In genomic region chr11:100682247-100682969, GRCh38 we compare ENCODE assay signal across 8 cellular contexts. TPM values are rescaled to one million over a fixed set of nuclear protein-coding genes. Genes with fewer than 3 reads are reported as not detected.
DNase-seq lines count a peak whose midpoint lies in the region; ATAC-seq and TF ChIP-seq lines count a peak whose summit lies in the region.

No MANE protein-coding gene starts in this region.

- no peak overlapping the region for H2BK15ac ChIP-seq in mesendoderm (replicated peaks; ENCODE audit: low read depth)

- no peak overlapping the region for H3K4ac ChIP-seq in mesendoderm (ENCODE audit: low read depth, low read length)

- TF ChIP-seq CTCF in BE2C (IDR thresholded peaks at IDR 0.05; ENCODE audit: low read depth, low read length): peak; percentile 53
- TF ChIP-seq CTCF in brain (conservative IDR thresholded peaks at IDR 0.05): peak; percentile 66 to 70

- H3K4me1 Mint-ChIP-seq in brain: peaks cover 41% of the 10 kb centered on the region

- H3K79me1 ChIP-seq in mesendoderm (ENCODE audit: low read length): no peaks in the 10 kb centered on the region

- H3K4me3 ChIP-seq in BE2C (ENCODE audit: low read depth, low read length): no peak overlapping the region
- no peak overlapping the region for H3K4me3 ChIP-seq in Jurkat, Clone E6-1 (ENCODE audit: low read length)
- no peak overlapping the region for H3K4me3 ChIP-seq in mesendoderm (ENCODE audit: low read length)

- no peaks in the 10 kb centered on the region for H3K27me3 ChIP-seq in BE2C
- no peaks in the 10 kb centered on the region for H3K27me3 ChIP-seq in mesendoderm (ENCODE audit: insufficient read depth, low read length, poor library complexity)

- peak overlapping the region in 1 of 5 experiments; percentile 37 for H3K27ac Mint-ChIP-seq in brain

- H3K23ac ChIP-seq in mesendoderm (ENCODE audit: low read length): no peak overlapping the region

- no peak overlapping the region for H3K9ac ChIP-seq in mesendoderm (ENCODE audit: low read length)

- H3K4me1 ChIP-seq in BE2C: peaks cover 24% of the 10 kb centered on the region
- no peaks in the 10 kb centered on the region for H3K4me1 ChIP-seq in mesendoderm (ENCODE audit: control insufficient read depth, low read depth, low read length)

- H4K8ac ChIP-seq in mesendoderm (ENCODE audit: low read depth, low read length): no peak overlapping the region

- no peak overlapping the region for H2AK5ac ChIP-seq in mesendoderm (ENCODE audit: low read length)

- H4K5ac ChIP-seq in mesendoderm (ENCODE audit: low read length): no peak overlapping the region

- H3K27me3 Mint-ChIP-seq in brain: peaks cover 14% of the 10 kb centered on the region

- DNase-seq in BE2C (no peak), mesendoderm (peak; percentile 51), LoVo (ENCODE audit: low spot score) (no peak), ureter (ENCODE audit: low spot score) (no peak)
- peak; percentile 28 for DNase-seq in Jurkat, Clone E6-1 (ENCODE audit: low read depth, low spot score)

- H3K36me3 ChIP-seq in BE2C (no peaks in the 10 kb centered on the region), mesendoderm (ENCODE audit: control insufficient read depth, insufficient read depth, low read length) (no peaks in the 10 kb centered on the region)

- ATAC-seq in GM18858 (IDR thresholded peaks at IDR 0.05; ENCODE audit: unreplicated experiment) (no peak), GM18909 (IDR thresholded peaks at IDR 0.05; ENCODE audit: poor library complexity, unreplicated experiment) (no peak)

- no peaks in the 10 kb centered on the region for H3K79me2 ChIP-seq in mesendoderm (ENCODE audit: control insufficient read depth, insufficient read depth, low read length)

- no peak overlapping the region for H3K18ac ChIP-seq in mesendoderm (ENCODE audit: low read length)

- no peak overlapping the region for H2BK5ac ChIP-seq in mesendoderm (ENCODE audit: low read length)

- WGBS in mesendoderm (ENCODE audit: extremely low coverage, insufficient coverage, low lambda C conversion rate): no CpG with 5 or more reads among the region's 2 CpGs

- peak overlapping the region in 1 of 5 experiments; percentile 34 for H3K4me3 Mint-ChIP-seq in brain

- no peak overlapping the region for H3K4me2 ChIP-seq in mesendoderm (ENCODE audit: low read length)

- no peaks in the 10 kb centered on the region for H3K9me3 ChIP-seq in BE2C

- H3K36me3 Mint-ChIP-seq in brain: no peaks in the 10 kb centered on the region

- H2BK120ac ChIP-seq in mesendoderm (ENCODE audit: low read depth, low read length): no peak overlapping the region

- no peak overlapping the region for H3K56ac ChIP-seq in mesendoderm (ENCODE audit: low read length)

- no peak overlapping the region for H3K27ac ChIP-seq in mesendoderm (ENCODE audit: low read depth, low read length)

- no peaks in the 10 kb centered on the region for H3K9me3 Mint-ChIP-seq in brain

RNA-seq across cellular contexts. Expression of gene ARHGAP42, which starts 4.7 kb away (rescaled TPM):
- 11.2 TPM for polyA plus RNA-seq in BE2C (2012; ENCODE audit: insufficient read depth, insufficient read length, low read depth)
- 3.7 TPM for polyA plus RNA-seq in Jurkat, Clone E6-1 (2012; ENCODE audit: insufficient read depth, insufficient read length)
- 0.59 TPM for polyA plus RNA-seq in brain (ENCODE audit: insufficient read depth, low read depth, low replicate concordance)
- 17.7 TPM for polyA plus RNA-seq in mesendoderm (2013, experiment 1 of 2)
- polyA plus RNA-seq in mesendoderm (2013, experiment 2 of 2): 18.8 TPM
- total RNA-seq in ureter: 32.6 TPM

Comparison
In these comparisons a context has a peak if more than half of its experiments do, and no peak if none do; other contexts are left out.
1. DNase-seq: peak in Jurkat, Clone E6-1 (single experiment) and mesendoderm (single experiment); none in BE2C (single experiment), LoVo (single experiment) and ureter (single experiment).